ENCODE assay signal across 8 cellular contexts in the genomic region with DNA sequence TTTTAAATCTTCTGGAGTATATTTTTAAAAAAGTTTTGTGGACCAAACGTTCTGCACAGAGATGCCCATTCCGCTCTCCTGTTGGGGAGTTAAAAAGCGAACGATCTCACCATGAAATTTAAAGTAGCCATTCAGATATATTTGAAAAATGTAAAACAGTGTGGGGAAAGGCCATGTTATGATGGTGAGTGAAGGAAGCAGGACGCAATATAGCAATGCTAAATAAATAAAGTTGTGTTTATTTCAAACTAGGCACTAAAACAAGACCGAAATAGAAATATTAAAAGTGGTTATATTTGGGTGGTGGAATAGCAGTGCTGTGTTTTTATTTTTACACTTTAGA. TPM values are rescaled to one million over a fixed set of nuclear protein-coding genes. Genes with fewer than 3 reads are reported as not detected.
DNase-seq lines count a peak whose midpoint lies in the region; ATAC-seq and TF ChIP-seq lines count a peak whose summit lies in the region.

No MANE protein-coding gene starts in this region.

- 6 to 8% methylated on average over 6 of the region's 6 CpGs for WGBS in body of pancreas, 2 donors

- DNase-seq in body of pancreas, result no peak
- no peak for DNase-seq in dermis blood vessel endothelial cell
- DNase-seq in kidney tubule cell (ENCODE audit: low spot score), result no peak
- DNase-seq in nucleus accumbens (lab: John Stamatoyannopoulos, UW), result no peak
- no peak for DNase-seq in activated CD4-positive, alpha-beta T cell treated with anti-CD3 and anti-CD28 coated beads for 1 hour

- no peak for TF ChIP-seq CTCF in body of pancreas (IDR thresholded peaks at IDR 0.05)

- H3K27ac ChIP-seq in body of pancreas (peak overlapping the region in 3 of 4 donors; percentile 39 to 79 (median 69)), muscle layer of duodenum (ENCODE audit: low read length) (peak overlapping the region; percentile 67)

- TF ChIP-seq POLR2A in body of pancreas (IDR thresholded peaks at IDR 0.05), result no peak

- peaks cover 9% of the 10 kb centered on the region for H3K4me1 ChIP-seq in body of pancreas
- peaks cover 0 to 4% of the 10 kb centered on the region in 2 donors for H3K4me1 ChIP-seq in muscle layer of duodenum (ENCODE audit: control insufficient read depth in 1 of 2, insufficient read depth in 2 of 2, low read length in 2 of 2)

- intact Hi-C loops in body of pancreas (cut with DNase I), result no loop called here

- H3K4me3 ChIP-seq in body of pancreas (peak overlapping the region in 1 of 2 donors; percentile 12), muscle layer of duodenum (ENCODE audit: low read depth in 1 of 2, low read length in 2 of 2) (peak overlapping the region; percentile 63 to 81)

- H3K9me3 ChIP-seq in body of pancreas (no peaks in the 10 kb centered on the region), muscle layer of duodenum (ENCODE audit: control insufficient read depth in 1 of 2, low read length in 2 of 2) (no peaks in the 10 kb centered on the region)

- H3K27me3 ChIP-seq in body of pancreas, result no peaks in the 10 kb centered on the region
- no peaks in the 10 kb centered on the region for H3K27me3 ChIP-seq in muscle layer of duodenum (ENCODE audit: low read depth, low read length)

- ATAC-seq in GM18517 (IDR thresholded peaks at IDR 0.05; ENCODE audit: unreplicated experiment) (peak; percentile 21), HG03064 (IDR thresholded peaks at IDR 0.05; ENCODE audit: low read depth, unreplicated experiment) (peak; percentile 8), body of pancreas (no peak)

- H3K36me3 ChIP-seq in body of pancreas (replicated peaks in 1 of 2; ENCODE audit: insufficient read depth in 1 of 2, low read depth in 2 of 2), result no peaks in the 10 kb centered on the region
- no peaks in the 10 kb centered on the region for H3K36me3 ChIP-seq in muscle layer of duodenum (ENCODE audit: control insufficient read depth in 1 of 2, insufficient read depth in 2 of 2, low read length in 2 of 2)

RNA-seq across cellular contexts. Expression of gene CCDC13, which starts 0.3 kb away (rescaled TPM):
- total RNA-seq in body of pancreas, result 1 to 10 TPM; 3.9 to 6.3 TPM
- 0.28 and 1.0 TPM in 2 replicates for total RNA-seq in dermis blood vessel endothelial cell

RNA-seq across cellular contexts. Expression of gene HIGD1A, which starts 30.9 kb away (rescaled TPM):
- total RNA-seq in body of pancreas (10 to 100 TPM; 36.3 to 52.4 TPM), dermis blood vessel endothelial cell (110 and 112 TPM in 2 replicates)

RNA-seq across cellular contexts. Expression of gene ACKR2, which starts 35.9 kb away (rescaled TPM):
- 1 to 10 TPM; 3.3 to 3.4 TPM for total RNA-seq in body of pancreas
- total RNA-seq in dermis blood vessel endothelial cell, result 11.2 and 13.3 TPM in 2 replicates
